Comparison of ENCODE assay signal across 8 cellular contexts in the genomic region with DNA sequence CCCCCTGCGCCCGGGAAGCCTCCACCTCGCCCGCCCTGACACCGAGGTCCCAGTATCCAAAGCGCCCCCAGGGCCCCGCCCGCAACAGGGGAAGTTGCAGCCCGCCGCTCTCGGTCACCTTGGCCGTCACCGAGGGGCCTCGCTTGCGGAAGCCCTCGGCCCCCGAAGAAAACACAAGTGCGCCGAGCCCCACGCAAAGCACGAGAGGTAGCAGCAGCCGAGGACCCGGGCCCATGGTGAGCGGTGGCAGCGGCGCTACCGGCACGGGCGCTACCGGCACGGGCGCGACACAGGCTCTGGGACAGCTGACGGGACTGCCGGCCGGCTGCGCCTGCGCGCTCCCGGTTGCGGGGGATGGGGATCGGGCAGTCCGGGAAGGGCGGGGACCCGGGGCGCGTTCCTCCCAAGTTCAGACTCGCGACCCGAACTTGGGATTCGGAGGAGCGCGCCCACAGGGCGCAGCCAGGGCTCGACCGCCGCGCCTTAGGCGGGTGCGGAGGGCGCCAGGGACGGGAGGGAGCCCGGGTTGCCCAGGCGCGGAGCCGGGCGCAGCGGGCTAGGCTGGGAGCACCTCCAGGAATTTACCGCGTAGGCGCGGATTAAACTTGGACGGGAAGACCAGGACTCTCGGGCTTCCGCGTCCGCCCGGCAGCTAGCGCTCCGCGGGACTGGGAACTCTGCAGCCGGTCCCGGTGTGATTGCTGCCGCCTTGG. TPM values are rescaled to one million over a fixed set of nuclear protein-coding genes. Genes with fewer than 3 reads are reported as not detected.
DNase-seq lines count a peak whose midpoint lies in the region; ATAC-seq, FAIRE-seq and TF ChIP-seq lines count a peak whose summit lies in the region.

A gene (minus strand): TSS at position 335 of the 713 bp plus-strand sequence. CDS start 100 bp downstream, at position 235.

- no peaks in the 10 kb centered on the region for H3K36me3 Mint-ChIP-seq in activated naive CD4-positive, alpha-beta T cell treated with anti-CD3 and anti-CD28 coated beads, Interleukin-2, amount 10 ng/mL, durations not matched to agents 7 days and 5 days
- H3K36me3 Mint-ChIP-seq in naive B cell = no peaks in the 10 kb centered on the region

- peak within 1 kb of the TSS; percentile 82 to 88 for H3K27ac ChIP-seq in aorta (ENCODE audit: low read depth in 1 of 2, low read length in 2 of 2)

- H3K9me3 ChIP-seq in aorta (ENCODE audit: control insufficient read depth, low read length) = no peaks in the 10 kb centered on the region

- H3K27me3 ChIP-seq in aorta (ENCODE audit: control insufficient read depth in 1 of 2, insufficient read depth in 2 of 2, low read length in 1 of 2) = no peaks in the 10 kb centered on the region

- no peak within 1 kb of the TSS for H3K27ac Mint-ChIP-seq in activated naive CD4-positive, alpha-beta T cell treated with anti-CD3 and anti-CD28 coated beads, Interleukin-2, amount 10 ng/mL, durations not matched to agents 7 days and 5 days
- H3K27ac Mint-ChIP-seq in naive B cell = no peak within 1 kb of the TSS

- DNase-seq in activated naive CD4-positive, alpha-beta T cell treated with anti-CD3 and anti-CD28 coated beads, Interleukin-2, amount 10 ng/mL, durations not matched to agents 7 days and 5 days = peak; percentile 22
- no peak for DNase-seq in activated naive CD4-positive, alpha-beta T cell treated with Interleukin-2 at 50 U/mL for 16 hours
- DNase-seq in H54 (ENCODE audit: insufficient read length, low spot score) (peak; percentile 87), NCI-H1105 (lab: John Stamatoyannopoulos, UW) (peak; percentile 5), fibroblast of the conjunctiva (ENCODE audit: low read depth) (peak; percentile 60), naive B cell (peak; percentile 13), aorta (peak; percentile 92 to 97)
- peak; percentile 60 for DNase-seq in activated CD8-positive, alpha-beta memory T cell treated with anti-CD3 and anti-CD28 coated beads, Interleukin-2, amount 50 U/mL, for 48 hours

- ATAC-seq in naive B cell (ENCODE audit: low read depth in 2 of 2) (peak; percentile 45 to 53), aorta (ENCODE audit: low FRiP score) (peak; percentile 96)

- H3K27me3 Mint-ChIP-seq in activated naive CD4-positive, alpha-beta T cell treated with anti-CD3 and anti-CD28 coated beads, Interleukin-2, amount 10 ng/mL, durations not matched to agents 7 days and 5 days = peaks cover 54% of the 10 kb centered on the region
- peaks cover 62 to 72% (median 69%) of the 10 kb centered on the region in 3 donors for H3K27me3 Mint-ChIP-seq in naive B cell

- peak within 1 kb of the TSS; percentile 32 for H3K4me3 Mint-ChIP-seq in activated naive CD4-positive, alpha-beta T cell treated with anti-CD3 and anti-CD28 coated beads, Interleukin-2, amount 10 ng/mL, durations not matched to agents 7 days and 5 days
- peak within 1 kb of the TSS; percentile 73 to 91 (median 82) for H3K4me3 Mint-ChIP-seq in naive B cell

- H3K36me3 ChIP-seq in aorta (ENCODE audit: control insufficient read depth in 1 of 2, insufficient read depth in 2 of 2, low read length in 1 of 2) = no peaks in the 10 kb centered on the region

- no peak for FAIRE-seq in H54 (lab: Jason Lieb, UNC)

- peak within 1 kb of the TSS; percentile 70 to 92 for H3K4me3 ChIP-seq in aorta (ENCODE audit: low read length in 2 of 2)

- CTCF ChIA-PET in activated naive CD4-positive, alpha-beta T cell treated with anti-CD3 and anti-CD28 coated beads, Interleukin-2, amount 10 ng/mL, durations not matched to agents 7 days and 5 days (lab: Charles Lee) = no interaction called here

- peak; percentile 86 for TF ChIP-seq POLR2A in H54 (IDR thresholded peaks at IDR 0.05; ENCODE audit: low read depth, low read length)

- peaks cover 8% of the 10 kb centered on the region for H3K4me1 Mint-ChIP-seq in activated naive CD4-positive, alpha-beta T cell treated with anti-CD3 and anti-CD28 coated beads, Interleukin-2, amount 10 ng/mL, durations not matched to agents 7 days and 5 days
- H3K4me1 Mint-ChIP-seq in naive B cell = peaks cover 6 to 14% (median 12%) of the 10 kb centered on the region in 3 donors

- intact Hi-C loops in aorta (cut with DNase I) = loop anchor here (2.0 to 5.0 kb wide), 4 partner anchors 51 to 331 kb away; a partner anchor contains a TSS

- H3K4me1 ChIP-seq in aorta (ENCODE audit: control insufficient read depth in 1 of 2, insufficient read depth in 2 of 2, low read length in 2 of 2) = no peaks in the 10 kb centered on the region

- no peaks in the 10 kb centered on the region for H3K9me3 Mint-ChIP-seq in activated naive CD4-positive, alpha-beta T cell treated with anti-CD3 and anti-CD28 coated beads, Interleukin-2, amount 10 ng/mL, durations not matched to agents 7 days and 5 days
- peaks cover 0 to 5% (median 0%) of the 10 kb centered on the region in 7 donors for H3K9me3 Mint-ChIP-seq in naive B cell

- 1% methylated on average over 60 to 84 of the region's 84 CpGs for WGBS in aorta, 2 donors

RNA-seq across cellular contexts. Expression of the gene that starts here (rescaled TPM):
- polyA plus RNA-seq in naive B cell (ENCODE audit: low read depth in 6 of 6) (not detected), aorta (10 to 100 TPM; 59.9 to 71.7 TPM)
- total RNA-seq in aorta = 10 to 100 TPM; 52.5 to 71.1 TPM

Comparison
In these comparisons a context has a peak if more than half of its experiments do, and no peak if none do; other contexts are left out.
1. RNA of the gene that starts here (polyA plus RNA-seq): 59.9 to 71.7 TPM in aorta; not detected in naive B cell; every median in the first group is over 10 times any median in the second.
2. Peak in DNase-seq and ATAC-seq in naive B cell; RNA of the gene not detected or under 1 TPM.